Comparison of ENCODE assay signal across 8 cellular contexts in the genomic region with DNA sequence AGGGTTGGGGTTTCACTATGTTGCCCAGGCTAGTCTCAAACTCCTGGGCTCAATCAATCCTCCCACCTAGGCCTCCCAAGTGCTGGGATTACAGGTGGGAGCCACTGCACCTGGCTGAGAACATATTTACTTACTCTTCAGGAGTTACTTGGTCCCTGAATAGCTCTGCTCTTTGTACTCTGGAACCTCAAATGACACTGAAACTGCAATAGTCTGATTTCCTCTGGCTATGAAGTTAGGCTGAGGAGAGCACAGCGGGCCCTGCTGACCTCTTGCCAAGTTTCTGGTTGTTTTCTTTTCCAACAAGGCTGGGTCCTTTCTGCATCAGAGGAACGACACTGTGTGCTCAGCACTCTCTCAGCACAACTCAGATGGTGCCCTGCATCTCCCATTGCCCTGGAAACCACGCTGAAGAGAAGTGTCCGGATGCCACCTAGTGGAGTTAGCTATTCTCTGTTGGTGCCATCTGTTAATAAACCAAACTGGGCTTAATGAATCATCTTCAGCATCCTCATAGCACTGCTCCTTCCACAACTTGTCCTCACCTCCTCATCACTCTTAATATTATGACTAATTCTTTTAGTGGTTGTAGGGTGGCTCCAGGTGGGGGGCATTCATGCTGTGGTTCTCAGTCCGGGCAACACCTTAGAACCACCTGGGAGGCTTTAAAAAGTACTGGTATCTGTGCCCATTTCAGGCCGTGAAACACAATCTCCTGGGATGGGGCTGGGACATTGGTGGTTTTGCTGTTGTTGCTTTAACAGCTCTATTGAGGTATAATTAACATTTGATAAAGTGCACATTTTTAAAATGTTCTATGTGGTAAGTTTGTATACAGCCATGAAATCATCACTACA. TPM values are rescaled to one million over a fixed set of nuclear protein-coding genes. Genes with fewer than 3 reads are reported as not detected.
DNase-seq lines count a peak whose midpoint lies in the region; ATAC-seq and TF ChIP-seq lines count a peak whose summit lies in the region.

No MANE protein-coding gene starts in this region.

- no peak for TF ChIP-seq POLR2A in sigmoid colon (IDR thresholded peaks at IDR 0.05)

- no peaks in the 10 kb centered on the region for H3K9me3 ChIP-seq in adipocyte (ENCODE audit: control insufficient read depth, low read length)
- H3K9me3 ChIP-seq in right cardiac atrium (ENCODE audit: control insufficient read depth, low read length), result no peaks in the 10 kb centered on the region
- H3K9me3 ChIP-seq in sigmoid colon, result no peaks in the 10 kb centered on the region

- 36% methylated on average over 6 of the region's 6 CpGs for WGBS in right cardiac atrium
- 9 to 38% methylated on average over 6 of the region's 6 CpGs for WGBS in sigmoid colon, 2 donors

- H3K27ac ChIP-seq in right cardiac atrium (ENCODE audit: low read length) (no peak overlapping the region), sigmoid colon (no peak overlapping the region)

- H3K36me3 ChIP-seq in adipocyte (ENCODE audit: control insufficient read depth, insufficient read depth, low read length, severe bottlenecking) (no peaks in the 10 kb centered on the region), sigmoid colon (no peaks in the 10 kb centered on the region)

- TF ChIP-seq EP300 in sigmoid colon (IDR thresholded peaks at IDR 0.05), result no peak

- intact Hi-C loops in right cardiac atrium (cut with DNase I), result no loop called here
- intact Hi-C loops in sigmoid colon (cut with DNase I), result no loop called here

- H3K9ac ChIP-seq in adipocyte (ENCODE audit: low read length), result no peak overlapping the region

- DNase-seq in activated gamma-delta T cell treated with Interleukin-2 at 50 U/mL for 16 hours (peak; percentile 42), activated gamma-delta T cell (lab: John Stamatoyannopoulos, UW) (no peak), MV-4-11 (lab: John Stamatoyannopoulos, UW) (peak; percentile 61), adipocyte (ENCODE audit: low read depth) (peak; percentile 92), right cardiac atrium (peak; percentile 52 to 68 (median 62)), sigmoid colon (peak; percentile 77)

- TF ChIP-seq CTCF in sigmoid colon (IDR thresholded peaks at IDR 0.05), result peak in 3 of 4 experiments; percentile 14 to 46 (median 45)

- ATAC-seq in HG02588 (IDR thresholded peaks at IDR 0.05; ENCODE audit: unreplicated experiment) (peak; percentile 81), SK-N-SH treated with all-trans-retinoic acid at 6 μM for 48 hours (peak; percentile 99), right cardiac atrium (peak; percentile 87 to 89)

- H3K4me3 ChIP-seq in adipocyte (ENCODE audit: low read length) (no peak overlapping the region), right cardiac atrium (ENCODE audit: low read length) (no peak overlapping the region), sigmoid colon (no peak overlapping the region)

- peaks cover 4% of the 10 kb centered on the region for H3K4me1 ChIP-seq in adipocyte (ENCODE audit: control insufficient read depth, insufficient read depth, low read length)
- no peaks in the 10 kb centered on the region for H3K4me1 ChIP-seq in right cardiac atrium (ENCODE audit: control insufficient read depth, insufficient read depth, low read length)
- peaks cover 0 to 8% (median 0%) of the 10 kb centered on the region in 4 donors for H3K4me1 ChIP-seq in sigmoid colon

- H3K27me3 ChIP-seq in adipocyte (replicated peaks; ENCODE audit: control insufficient read depth, insufficient read depth, low read length), result no peaks in the 10 kb centered on the region
- H3K27me3 ChIP-seq in right cardiac atrium (ENCODE audit: control insufficient read depth, insufficient read depth), result no peaks in the 10 kb centered on the region
- H3K27me3 ChIP-seq in sigmoid colon, result no peaks in the 10 kb centered on the region

TF ChIP-seq in SK-N-SH treated with all-trans-retinoic acid at 6 μM for 48 hours, 23 proteins besides CTCF, POLR2A, EP300 and RAD21 (continues in another document):
- TF ChIP-seq ZFP3 (CRISPR knock-in tag; IDR thresholded peaks at IDR 0.05), result no peak
- TF ChIP-seq ZNF8 (CRISPR knock-in tag; IDR thresholded peaks at IDR 0.05), result no peak
- no peak for TF ChIP-seq PPARA (CRISPR knock-in tag; IDR thresholded peaks at IDR 0.05; ENCODE audit: borderline replicate concordance)
- TF ChIP-seq, protein P1, sequence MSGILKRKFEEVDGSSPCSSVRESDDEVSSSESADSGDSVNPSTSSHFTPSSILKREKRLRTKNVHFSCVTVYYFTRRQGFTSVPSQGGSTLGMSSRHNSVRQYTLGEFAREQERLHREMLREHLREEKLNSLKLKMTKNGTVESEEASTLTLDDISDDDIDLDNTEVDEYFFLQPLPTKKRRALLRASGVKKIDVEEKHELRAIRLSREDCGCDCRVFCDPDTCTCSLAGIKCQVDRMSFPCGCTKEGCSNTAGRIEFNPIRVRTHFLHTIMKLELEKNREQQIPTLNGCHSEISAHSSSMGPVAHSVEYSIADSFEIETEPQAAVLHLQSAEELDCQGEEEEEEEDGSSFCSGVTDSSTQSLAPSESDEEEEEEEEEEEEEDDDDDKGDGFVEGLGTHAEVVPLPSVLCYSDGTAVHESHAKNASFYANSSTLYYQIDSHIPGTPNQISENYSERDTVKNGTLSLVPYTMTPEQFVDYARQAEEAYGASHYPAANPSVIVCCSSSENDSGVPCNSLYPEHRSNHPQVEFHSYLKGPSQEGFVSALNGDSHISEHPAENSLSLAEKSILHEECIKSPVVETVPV (CRISPR knock-in tag; IDR thresholded peaks at IDR 0.05), result no peak
- TF ChIP-seq ESRRG (CRISPR knock-in tag; IDR thresholded peaks at IDR 0.05), result no peak
- no peak for TF ChIP-seq ARNTL (CRISPR knock-in tag; IDR thresholded peaks at IDR 0.05; ENCODE audit: borderline replicate concordance, low read depth)
- TF ChIP-seq CSDC2 (CRISPR knock-in tag; IDR thresholded peaks at IDR 0.05), result no peak
- no peak for TF ChIP-seq BACH2 (CRISPR knock-in tag; IDR thresholded peaks at IDR 0.05; ENCODE audit: borderline replicate concordance)
- no peak for TF ChIP-seq TCF4 (CRISPR knock-in tag; IDR thresholded peaks at IDR 0.05; ENCODE audit: borderline replicate concordance)
- TF ChIP-seq ZNF565 (CRISPR knock-in tag; conservative IDR thresholded peaks at IDR 0.05; ENCODE audit: low read depth), result no peak
- TF ChIP-seq, protein P2, sequence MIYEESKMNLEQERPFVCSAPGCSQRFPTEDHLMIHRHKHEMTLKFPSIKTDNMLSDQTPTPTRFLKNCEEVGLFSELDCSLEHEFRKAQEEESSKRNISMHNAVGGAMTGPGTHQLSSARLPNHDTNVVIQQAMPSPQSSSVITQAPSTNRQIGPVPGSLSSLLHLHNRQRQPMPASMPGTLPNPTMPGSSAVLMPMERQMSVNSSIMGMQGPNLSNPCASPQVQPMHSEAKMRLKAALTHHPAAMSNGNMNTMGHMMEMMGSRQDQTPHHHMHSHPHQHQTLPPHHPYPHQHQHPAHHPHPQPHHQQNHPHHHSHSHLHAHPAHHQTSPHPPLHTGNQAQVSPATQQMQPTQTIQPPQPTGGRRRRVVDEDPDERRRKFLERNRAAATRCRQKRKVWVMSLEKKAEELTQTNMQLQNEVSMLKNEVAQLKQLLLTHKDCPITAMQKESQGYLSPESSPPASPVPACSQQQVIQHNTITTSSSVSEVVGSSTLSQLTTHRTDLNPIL (CRISPR knock-in tag; IDR thresholded peaks at IDR 0.05; ENCODE audit: low read depth), result no peak
- TF ChIP-seq ZFP30 (CRISPR knock-in tag; IDR thresholded peaks at IDR 0.05), result no peak
- TF ChIP-seq, protein P3, sequence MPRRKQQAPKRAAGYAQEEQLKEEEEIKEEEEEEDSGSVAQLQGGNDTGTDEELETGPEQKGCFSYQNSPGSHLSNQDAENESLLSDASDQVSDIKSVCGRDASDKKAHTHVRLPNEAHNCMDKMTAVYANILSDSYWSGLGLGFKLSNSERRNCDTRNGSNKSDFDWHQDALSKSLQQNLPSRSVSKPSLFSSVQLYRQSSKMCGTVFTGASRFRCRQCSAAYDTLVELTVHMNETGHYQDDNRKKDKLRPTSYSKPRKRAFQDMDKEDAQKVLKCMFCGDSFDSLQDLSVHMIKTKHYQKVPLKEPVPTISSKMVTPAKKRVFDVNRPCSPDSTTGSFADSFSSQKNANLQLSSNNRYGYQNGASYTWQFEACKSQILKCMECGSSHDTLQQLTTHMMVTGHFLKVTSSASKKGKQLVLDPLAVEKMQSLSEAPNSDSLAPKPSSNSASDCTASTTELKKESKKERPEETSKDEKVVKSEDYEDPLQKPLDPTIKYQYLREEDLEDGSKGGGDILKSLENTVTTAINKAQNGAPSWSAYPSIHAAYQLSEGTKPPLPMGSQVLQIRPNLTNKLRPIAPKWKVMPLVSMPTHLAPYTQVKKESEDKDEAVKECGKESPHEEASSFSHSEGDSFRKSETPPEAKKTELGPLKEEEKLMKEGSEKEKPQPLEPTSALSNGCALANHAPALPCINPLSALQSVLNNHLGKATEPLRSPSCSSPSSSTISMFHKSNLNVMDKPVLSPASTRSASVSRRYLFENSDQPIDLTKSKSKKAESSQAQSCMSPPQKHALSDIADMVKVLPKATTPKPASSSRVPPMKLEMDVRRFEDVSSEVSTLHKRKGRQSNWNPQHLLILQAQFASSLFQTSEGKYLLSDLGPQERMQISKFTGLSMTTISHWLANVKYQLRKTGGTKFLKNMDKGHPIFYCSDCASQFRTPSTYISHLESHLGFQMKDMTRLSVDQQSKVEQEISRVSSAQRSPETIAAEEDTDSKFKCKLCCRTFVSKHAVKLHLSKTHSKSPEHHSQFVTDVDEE (CRISPR knock-in tag; IDR thresholded peaks at IDR 0.05), result no peak
- TF ChIP-seq GLIS3 (CRISPR knock-in tag; IDR thresholded peaks at IDR 0.05), result no peak
- TF ChIP-seq, protein P4, sequence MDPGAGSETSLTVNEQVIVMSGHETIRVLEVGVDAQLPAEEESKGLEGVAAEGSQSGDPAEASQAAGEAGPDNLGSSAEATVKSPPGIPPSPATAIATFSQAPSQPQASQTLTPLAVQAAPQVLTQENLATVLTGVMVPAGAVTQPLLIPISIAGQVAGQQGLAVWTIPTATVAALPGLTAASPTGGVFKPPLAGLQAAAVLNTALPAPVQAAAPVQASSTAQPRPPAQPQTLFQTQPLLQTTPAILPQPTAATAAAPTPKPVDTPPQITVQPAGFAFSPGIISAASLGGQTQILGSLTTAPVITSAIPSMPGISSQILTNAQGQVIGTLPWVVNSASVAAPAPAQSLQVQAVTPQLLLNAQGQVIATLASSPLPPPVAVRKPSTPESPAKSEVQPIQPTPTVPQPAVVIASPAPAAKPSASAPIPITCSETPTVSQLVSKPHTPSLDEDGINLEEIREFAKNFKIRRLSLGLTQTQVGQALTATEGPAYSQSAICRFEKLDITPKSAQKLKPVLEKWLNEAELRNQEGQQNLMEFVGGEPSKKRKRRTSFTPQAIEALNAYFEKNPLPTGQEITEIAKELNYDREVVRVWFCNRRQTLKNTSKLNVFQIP (CRISPR knock-in tag; IDR thresholded peaks at IDR 0.05; ENCODE audit: borderline replicate concordance, low read depth), result no peak
- no peak for TF ChIP-seq ISL1 (CRISPR knock-in tag; IDR thresholded peaks at IDR 0.05)

RNA-seq across cellular contexts. Expression of a gene that starts 8.2 kb away (rescaled TPM):
- total RNA-seq in right cardiac atrium, result not detected
- not detected for polyA plus RNA-seq in right cardiac atrium
- not detected for total RNA-seq in sigmoid colon
- under 1 TPM in 1 of 3 donors, not detected in 2; 0.13 TPM for polyA plus RNA-seq in sigmoid colon

RNA-seq across cellular contexts. Expression of a gene that starts 57.4 kb away (rescaled TPM):
- total RNA-seq in right cardiac atrium (10 to 100 TPM; 11.8 to 12.5 (median 12.2) TPM), sigmoid colon (10 to 100 TPM; 15.5 to 22.2 (median 16.6) TPM)
- polyA plus RNA-seq in right cardiac atrium (9.9 TPM), sigmoid colon (10 to 100 TPM in 1 of 3 donors, 1 to 10 TPM in 2; 7.9 to 10.8 (median 9.7) TPM)
